Comparison of ENCODE assay signal across 22 cellular contexts in genomic region chr10:20254078-20254477, GRCh38.
DNase-seq lines count a peak whose midpoint lies in the region; ATAC-seq and TF ChIP-seq lines count a peak whose summit lies in the region.
"Had no signal": no experiment of that assay in that cellular context is flagged by ENCODE, and none has a peak within 500 bp of the region (broad histone marks: within the 10 kb centered on the region; RNA-seq: fewer than 3 reads in every experiment).

No MANE protein-coding gene starts in this region.

- H3K4me3 ChIP-seq in astrocyte of the spinal cord (ENCODE audit: low read depth, low read length) (no peak overlapping the region), heart left ventricle (no peak overlapping the region), neural progenitor cell (no peak overlapping the region), aorta (ENCODE audit: low read length in 2 of 2) (no peak overlapping the region)
- H3K4me3 ChIP-seq: esophagus muscularis mucosa, skin epidermis had no signal

- no peak overlapping the region for H3K9ac ChIP-seq in neural progenitor cell

- ATAC-seq in heart left ventricle (peak; percentile 15 to 74 (median 48)), aorta (ENCODE audit: low FRiP score) (peak; percentile 50), HG03439 (IDR thresholded peaks at IDR 0.05; ENCODE audit: unreplicated experiment) (no peak), HG02588 (IDR thresholded peaks at IDR 0.05; ENCODE audit: unreplicated experiment) (no peak)
- ATAC-seq: activated naive CD4-positive, alpha-beta T cell treated with anti-CD3 and anti-CD28 coated beads, Interleukin-2, amount 50 U/mL, for 72 hours; T-helper 17 cell had no signal

- H3K36me3 Mint-ChIP-seq in neural progenitor cell (peaks cover 10% of the 10 kb centered on the region), type B pancreatic cell (peaks cover 24% of the 10 kb centered on the region)
- H3K36me3 Mint-ChIP-seq: activated naive CD4-positive, alpha-beta T cell treated with anti-CD3 and anti-CD28 coated beads, Interleukin-2, amount 50 U/mL, for 72 hours; IgD-negative memory B cell had no signal

- H3K27ac ChIP-seq in heart left ventricle = peak overlapping the region in 3 of 12 donors; percentile 4 to 27 (median 6)
- H3K27ac ChIP-seq in neural progenitor cell = peak overlapping the region; percentile 1
- H3K27ac ChIP-seq in aorta (ENCODE audit: low read depth in 1 of 2, low read length in 2 of 2) = peak overlapping the region in 1 of 2 donors; percentile 57
- H3K27ac ChIP-seq: HL-60, skin epidermis had no signal

- no peaks in the 10 kb centered on the region for H3K79me2 ChIP-seq in neural progenitor cell (ENCODE audit: low read depth)

- TF ChIP-seq CTCF in astrocyte of the spinal cord (IDR thresholded peaks at IDR 0.05; ENCODE audit: low read depth, low read length) = no peak
- no peak for TF ChIP-seq CTCF in heart left ventricle (IDR thresholded peaks at IDR 0.05)
- TF ChIP-seq CTCF in neural progenitor cell (IDR thresholded peaks at IDR 0.05) = no peak
- no peak for TF ChIP-seq CTCF in type B pancreatic cell (conservative IDR thresholded peaks at IDR 0.05)

- DNase-seq in astrocyte of the spinal cord (ENCODE audit: low read depth, low spot score) (peak; percentile 32), heart left ventricle (peak in 2 of 5 donors; percentile 10 to 20), neural progenitor cell (ENCODE audit: low spot score) (no peak), aorta (no peak), type B pancreatic cell (ENCODE audit: extremely low spot score, unreplicated experiment) (no peak)
- DNase-seq: activated CD8-positive, alpha-beta memory T cell treated with anti-CD3 and anti-CD28 coated beads for 24 hours; COR-L47; effector CD4-positive, alpha-beta T cell; kidney; NCI-H187 treated with DMSO at 0.1 percent for 48 hours; occipital lobe; SHP77; stimulated activated CD4-positive, alpha-beta T cell treated with anti-CD3 and anti-CD28 coated beads, Interleukin-4, amount 100 ng/mL, for 1 hour; T-helper 17 cell had no signal

- H3K4me1 ChIP-seq in heart left ventricle = peaks cover 0 to 10% (median 0%) of the 10 kb centered on the region in 12 donors
- peaks cover 11% of the 10 kb centered on the region for H3K4me1 ChIP-seq in neural progenitor cell
- H3K4me1 ChIP-seq in aorta (ENCODE audit: control insufficient read depth in 1 of 2, insufficient read depth in 2 of 2, low read length in 2 of 2) = peaks cover 0 to 1% of the 10 kb centered on the region in 2 donors

- H3K4me2 ChIP-seq in neural progenitor cell = no peak overlapping the region

- H3K9me3 Mint-ChIP-seq in neural progenitor cell (no peaks in the 10 kb centered on the region), type B pancreatic cell (no peaks in the 10 kb centered on the region)

- H3F3A ChIP-seq in neural progenitor cell (ENCODE audit: low read depth) = peaks cover 5% of the 10 kb centered on the region

- H3K4me1 Mint-ChIP-seq in neural progenitor cell (peaks cover 2% of the 10 kb centered on the region), type B pancreatic cell (ENCODE audit: unreplicated experiment) (peaks cover 16% of the 10 kb centered on the region)
- H3K4me1 Mint-ChIP-seq: B cell, IgD-negative memory B cell, T-helper 17 cell had no signal

- H2AFZ ChIP-seq in neural progenitor cell (replicated peaks) = no peak overlapping the region

- no peak overlapping the region for H3K27ac Mint-ChIP-seq in neural progenitor cell
- H3K27ac Mint-ChIP-seq in type B pancreatic cell = no peak overlapping the region
- H3K27ac Mint-ChIP-seq: activated naive CD4-positive, alpha-beta T cell treated with anti-CD3 and anti-CD28 coated beads, Interleukin-2, amount 50 U/mL, for 72 hours; B cell; IgD-negative memory B cell; T-helper 17 cell had no signal

- in situ Hi-C loops in astrocyte of the spinal cord (cut with HindIII; ENCODE audit: low sequenced_read_pairs) = no loop called here

- H3K4me3 Mint-ChIP-seq in neural progenitor cell (no peak overlapping the region), type B pancreatic cell (no peak overlapping the region)
- H3K4me3 Mint-ChIP-seq: B cell, IgD-negative memory B cell, T-helper 17 cell had no signal

- H3K36me3 ChIP-seq in heart left ventricle (peaks cover 0 to 20% (median 6%) of the 10 kb centered on the region in 9 donors), neural progenitor cell (no peaks in the 10 kb centered on the region), aorta (ENCODE audit: control insufficient read depth in 1 of 2, insufficient read depth in 2 of 2, low read length in 1 of 2) (peaks cover 0 to 2% of the 10 kb centered on the region in 2 donors)

- H3K9me3 ChIP-seq in heart left ventricle (no peaks in the 10 kb centered on the region), neural progenitor cell (ENCODE audit: low read depth) (no peaks in the 10 kb centered on the region), aorta (ENCODE audit: control insufficient read depth, low read length) (no peaks in the 10 kb centered on the region)
- H3K9me3 ChIP-seq: esophagus muscularis mucosa had no signal

- no peaks in the 10 kb centered on the region for H4K20me1 ChIP-seq in neural progenitor cell (ENCODE audit: low read depth)

- no peak for TF ChIP-seq POLR2A in heart left ventricle (IDR thresholded peaks at IDR 0.05)

- no peaks in the 10 kb centered on the region for H3K27me3 ChIP-seq in heart left ventricle
- H3K27me3 ChIP-seq in neural progenitor cell = no peaks in the 10 kb centered on the region
- H3K27me3 ChIP-seq in aorta (ENCODE audit: control insufficient read depth in 1 of 2, insufficient read depth in 2 of 2, low read length in 1 of 2) = no peaks in the 10 kb centered on the region
- H3K27me3 ChIP-seq: esophagus muscularis mucosa had no signal

- intact Hi-C loops in heart left ventricle (cut with DNase I) (no loop called here), aorta (cut with DNase I) (loop anchor here in 1 of 2 donors (5.0 kb wide), 1 partner anchor 437 kb away; the partner anchor contains the start of gene PLXDC2)

- H3K27me3 Mint-ChIP-seq in neural progenitor cell (ENCODE audit: insufficient read depth, low read depth) (no peaks in the 10 kb centered on the region), type B pancreatic cell (no peaks in the 10 kb centered on the region)
- H3K27me3 Mint-ChIP-seq: B cell, IgD-negative memory B cell, T-helper 17 cell had no signal

- 64 to 80% (median 74%) methylated on average over 3 of the region's 3 CpGs for WGBS in heart left ventricle, 4 donors
- WGBS in aorta, 2 donors = 1 to 7% methylated on average over 3 of the region's 3 CpGs

Comparison
In these comparisons a context has a peak if more than half of its experiments do, and no peak if none do; other contexts are left out.
1. ATAC-seq: peak in heart left ventricle (4 of 4) and aorta (single experiment); none in HG03439 (single experiment) and HG02588 (single experiment).